In the genomic region with DNA sequence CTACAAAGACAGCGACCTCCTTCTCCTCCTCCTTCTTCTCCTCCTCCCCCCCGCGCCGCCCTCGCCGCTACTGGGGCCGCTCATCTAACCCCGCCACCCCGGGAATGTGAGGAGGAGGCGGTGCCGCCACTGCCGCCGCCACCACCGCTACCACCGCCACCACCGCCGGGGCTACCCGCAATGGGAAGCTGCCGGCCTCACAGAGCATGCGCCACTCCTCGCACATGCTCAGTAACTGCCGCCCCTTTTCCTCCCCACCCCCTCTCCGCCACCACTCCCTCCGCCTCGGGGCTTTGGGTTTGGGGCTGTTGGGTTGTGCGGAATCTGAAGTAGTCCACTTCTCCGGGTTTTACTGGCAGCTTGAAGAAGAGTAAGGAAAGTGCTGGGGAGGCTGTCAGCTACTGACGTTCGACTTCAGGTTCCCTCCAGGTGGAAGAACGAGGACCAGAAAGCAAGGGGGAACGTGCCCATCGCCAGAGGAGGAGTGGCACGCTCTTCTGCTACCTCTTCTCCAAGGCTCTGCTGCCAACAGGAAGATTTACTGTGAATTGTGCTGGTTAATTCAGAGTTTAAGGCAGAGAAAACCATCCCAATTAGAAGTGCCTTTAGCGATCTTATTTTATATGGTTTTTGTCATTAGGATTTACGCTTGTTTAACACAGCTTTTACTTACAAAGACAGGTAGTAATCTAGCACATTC, we compare ENCODE assay signal across 8 cellular contexts. TPM values are rescaled to one million over a fixed set of nuclear protein-coding genes. Genes with fewer than 3 reads are reported as not detected.
A peak's percentile ranks its signal among the peaks of the same experiment; 100 is the strongest.
DNase-seq lines count a peak whose midpoint lies in the region; ATAC-seq and TF ChIP-seq lines count a peak whose summit lies in the region.

A gene with protein sequence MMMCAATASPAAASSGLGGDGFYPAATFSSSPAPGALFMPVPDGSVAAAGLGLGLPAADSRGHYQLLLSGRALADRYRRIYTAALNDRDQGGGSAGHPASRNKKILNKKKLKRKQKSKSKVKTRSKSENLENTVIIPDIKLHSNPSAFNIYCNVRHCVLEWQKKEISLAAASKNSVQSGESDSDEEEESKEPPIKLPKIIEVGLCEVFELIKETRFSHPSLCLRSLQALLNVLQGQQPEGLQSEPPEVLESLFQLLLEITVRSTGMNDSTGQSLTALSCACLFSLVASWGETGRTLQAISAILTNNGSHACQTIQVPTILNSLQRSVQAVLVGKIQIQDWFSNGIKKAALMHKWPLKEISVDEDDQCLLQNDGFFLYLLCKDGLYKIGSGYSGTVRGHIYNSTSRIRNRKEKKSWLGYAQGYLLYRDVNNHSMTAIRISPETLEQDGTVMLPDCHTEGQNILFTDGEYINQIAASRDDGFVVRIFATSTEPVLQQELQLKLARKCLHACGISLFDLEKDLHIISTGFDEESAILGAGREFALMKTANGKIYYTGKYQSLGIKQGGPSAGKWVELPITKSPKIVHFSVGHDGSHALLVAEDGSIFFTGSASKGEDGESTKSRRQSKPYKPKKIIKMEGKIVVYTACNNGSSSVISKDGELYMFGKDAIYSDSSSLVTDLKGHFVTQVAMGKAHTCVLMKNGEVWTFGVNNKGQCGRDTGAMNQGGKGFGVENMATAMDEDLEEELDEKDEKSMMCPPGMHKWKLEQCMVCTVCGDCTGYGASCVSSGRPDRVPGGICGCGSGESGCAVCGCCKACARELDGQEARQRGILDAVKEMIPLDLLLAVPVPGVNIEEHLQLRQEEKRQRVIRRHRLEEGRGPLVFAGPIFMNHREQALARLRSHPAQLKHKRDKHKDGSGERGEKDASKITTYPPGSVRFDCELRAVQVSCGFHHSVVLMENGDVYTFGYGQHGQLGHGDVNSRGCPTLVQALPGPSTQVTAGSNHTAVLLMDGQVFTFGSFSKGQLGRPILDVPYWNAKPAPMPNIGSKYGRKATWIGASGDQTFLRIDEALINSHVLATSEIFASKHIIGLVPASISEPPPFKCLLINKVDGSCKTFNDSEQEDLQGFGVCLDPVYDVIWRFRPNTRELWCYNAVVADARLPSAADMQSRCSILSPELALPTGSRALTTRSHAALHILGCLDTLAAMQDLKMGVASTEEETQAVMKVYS (N-terminal part only) (minus strand): TSS at position 190 of the 700 bp plus-strand sequence. CDS start 319 bp downstream, outside the sequence.

- POLR2A ChIA-PET in AG04449 (lab: Yijun Ruan, JAX) = interaction anchor here (0.6 to 1.2 kb wide), 3 partner anchors 15 to 109 kb away, joined by 3 read pairs; no protein-coding TSS in a partner anchor
- POLR2A ChIA-PET in WTC11 (lab: Charles Lee) = interaction anchor here (0.5 to 1.6 kb wide), 4 partner anchors 10 to 794 kb away, joined by 3 to 8 read pairs (median 3); no protein-coding TSS in a partner anchor

- no peak for TF ChIP-seq CTCF in AG04449 (IDR thresholded peaks at IDR 0.05; ENCODE audit: insufficient read depth, low read length, missing control alignments)
- TF ChIP-seq CTCF in WTC11 (IDR thresholded peaks at IDR 0.05) = no peak
- no peak for TF ChIP-seq CTCF in cardiac fibroblast (IDR thresholded peaks at IDR 0.05; ENCODE audit: low read depth, low read length)

- peaks cover 57% of the 10 kb centered on the region for H3K4me1 Mint-ChIP-seq in WTC11

- ATAC-seq in GM18909 (IDR thresholded peaks at IDR 0.05; ENCODE audit: poor library complexity, unreplicated experiment) (peak; percentile 55), HG03175 (IDR thresholded peaks at IDR 0.05; ENCODE audit: unreplicated experiment) (peak; percentile 50), WTC11 (peak; percentile 85)

- H3K27ac Mint-ChIP-seq in WTC11 = no peak within 1 kb of the TSS; the same call in 1 of the 2 replicates

- peaks cover 25% of the 10 kb centered on the region for H3K27me3 Mint-ChIP-seq in WTC11 (ENCODE audit: low read depth)

- CTCF ChIA-PET in AG04449 (lab: Yijun Ruan, JAX) = interaction anchor here (1.0 to 5.7 kb wide), 6 partner anchors 9 to 243 kb away, joined by 3 to 33 read pairs (median 3); no protein-coding TSS in a partner anchor
- CTCF ChIA-PET in WTC11 (lab: Charles Lee) = interaction anchor here (1.1 to 1.9 kb wide), 3 partner anchors 10 to 152 kb away, joined by 3 to 15 read pairs (median 14); no protein-coding TSS in a partner anchor

- no peaks in the 10 kb centered on the region for H3K9me3 Mint-ChIP-seq in WTC11

- DNase-seq in AG04449 (ENCODE audit: low read depth, low spot score) (peak; percentile 92), NCI-H226 (peak; percentile 92), WTC11 (ENCODE audit: low spot score) (peak; percentile 98), cardiac fibroblast (ENCODE audit: low read depth in 2 of 2) (peak; percentile 99), iPS-NIHi7 (ENCODE audit: extremely low spot score) (peak; percentile 94), smooth muscle cell of the brain vasculature (ENCODE audit: low read depth, low spot score) (peak; percentile 97)

- H3K4me3 Mint-ChIP-seq in WTC11 = peak within 1 kb of the TSS; percentile 83

- peak within 1 kb of the TSS; percentile 90 for H3K4me3 ChIP-seq in AG04449 (ENCODE audit: low read depth, low read length)
- peak within 1 kb of the TSS; percentile 89 to 95 for H3K4me3 ChIP-seq in cardiac fibroblast (replicated peaks in 1 of 2; ENCODE audit: low read depth in 2 of 2, low read length in 2 of 2)

- H3K36me3 Mint-ChIP-seq in WTC11 = no peaks in the 10 kb centered on the region

TF ChIP-seq in WTC11, 78 proteins besides CTCF, POLR2A, EP300 and RAD21 (continues in another document):
- TF ChIP-seq, protein P1, sequence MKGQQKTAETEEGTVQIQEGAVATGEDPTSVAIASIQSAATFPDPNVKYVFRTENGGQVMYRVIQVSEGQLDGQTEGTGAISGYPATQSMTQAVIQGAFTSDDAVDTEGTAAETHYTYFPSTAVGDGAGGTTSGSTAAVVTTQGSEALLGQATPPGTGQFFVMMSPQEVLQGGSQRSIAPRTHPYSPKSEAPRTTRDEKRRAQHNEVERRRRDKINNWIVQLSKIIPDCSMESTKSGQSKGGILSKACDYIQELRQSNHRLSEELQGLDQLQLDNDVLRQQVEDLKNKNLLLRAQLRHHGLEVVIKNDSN (CRISPR knock-in tag; IDR thresholded peaks at IDR 0.05) = peak; percentile 28; the same call in 1 of the 2 replicates
- TF ChIP-seq NFYB (CRISPR knock-in tag; conservative IDR thresholded peaks at IDR 0.05; ENCODE audit: low read depth) = no peak
- peak; percentile 74; the same call in 1 of the 2 replicates for TF ChIP-seq MYBL2 (CRISPR knock-in tag; IDR thresholded peaks at IDR 0.05)
- no peak for TF ChIP-seq ATF1 (CRISPR knock-in tag; IDR thresholded peaks at IDR 0.05)
- TF ChIP-seq IRF2 (CRISPR knock-in tag; IDR thresholded peaks at IDR 0.05; ENCODE audit: borderline replicate concordance, low read depth) = no peak
- TF ChIP-seq, protein P2, sequence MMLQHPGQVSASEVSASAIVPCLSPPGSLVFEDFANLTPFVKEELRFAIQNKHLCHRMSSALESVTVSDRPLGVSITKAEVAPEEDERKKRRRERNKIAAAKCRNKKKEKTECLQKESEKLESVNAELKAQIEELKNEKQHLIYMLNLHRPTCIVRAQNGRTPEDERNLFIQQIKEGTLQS (CRISPR knock-in tag; conservative IDR thresholded peaks at IDR 0.05) = no peak
- TF ChIP-seq, protein P3, sequence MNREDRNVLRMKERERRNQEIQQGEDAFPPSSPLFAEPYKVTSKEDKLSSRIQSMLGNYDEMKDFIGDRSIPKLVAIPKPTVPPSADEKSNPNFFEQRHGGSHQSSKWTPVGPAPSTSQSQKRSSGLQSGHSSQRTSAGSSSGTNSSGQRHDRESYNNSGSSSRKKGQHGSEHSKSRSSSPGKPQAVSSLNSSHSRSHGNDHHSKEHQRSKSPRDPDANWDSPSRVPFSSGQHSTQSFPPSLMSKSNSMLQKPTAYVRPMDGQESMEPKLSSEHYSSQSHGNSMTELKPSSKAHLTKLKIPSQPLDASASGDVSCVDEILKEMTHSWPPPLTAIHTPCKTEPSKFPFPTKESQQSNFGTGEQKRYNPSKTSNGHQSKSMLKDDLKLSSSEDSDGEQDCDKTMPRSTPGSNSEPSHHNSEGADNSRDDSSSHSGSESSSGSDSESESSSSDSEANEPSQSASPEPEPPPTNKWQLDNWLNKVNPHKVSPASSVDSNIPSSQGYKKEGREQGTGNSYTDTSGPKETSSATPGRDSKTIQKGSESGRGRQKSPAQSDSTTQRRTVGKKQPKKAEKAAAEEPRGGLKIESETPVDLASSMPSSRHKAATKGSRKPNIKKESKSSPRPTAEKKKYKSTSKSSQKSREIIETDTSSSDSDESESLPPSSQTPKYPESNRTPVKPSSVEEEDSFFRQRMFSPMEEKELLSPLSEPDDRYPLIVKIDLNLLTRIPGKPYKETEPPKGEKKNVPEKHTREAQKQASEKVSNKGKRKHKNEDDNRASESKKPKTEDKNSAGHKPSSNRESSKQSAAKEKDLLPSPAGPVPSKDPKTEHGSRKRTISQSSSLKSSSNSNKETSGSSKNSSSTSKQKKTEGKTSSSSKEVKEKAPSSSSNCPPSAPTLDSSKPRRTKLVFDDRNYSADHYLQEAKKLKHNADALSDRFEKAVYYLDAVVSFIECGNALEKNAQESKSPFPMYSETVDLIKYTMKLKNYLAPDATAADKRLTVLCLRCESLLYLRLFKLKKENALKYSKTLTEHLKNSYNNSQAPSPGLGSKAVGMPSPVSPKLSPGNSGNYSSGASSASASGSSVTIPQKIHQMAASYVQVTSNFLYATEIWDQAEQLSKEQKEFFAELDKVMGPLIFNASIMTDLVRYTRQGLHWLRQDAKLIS (CRISPR knock-in tag; IDR thresholded peaks at IDR 0.05; ENCODE audit: borderline replicate concordance) = no peak
- TF ChIP-seq, protein P4, sequence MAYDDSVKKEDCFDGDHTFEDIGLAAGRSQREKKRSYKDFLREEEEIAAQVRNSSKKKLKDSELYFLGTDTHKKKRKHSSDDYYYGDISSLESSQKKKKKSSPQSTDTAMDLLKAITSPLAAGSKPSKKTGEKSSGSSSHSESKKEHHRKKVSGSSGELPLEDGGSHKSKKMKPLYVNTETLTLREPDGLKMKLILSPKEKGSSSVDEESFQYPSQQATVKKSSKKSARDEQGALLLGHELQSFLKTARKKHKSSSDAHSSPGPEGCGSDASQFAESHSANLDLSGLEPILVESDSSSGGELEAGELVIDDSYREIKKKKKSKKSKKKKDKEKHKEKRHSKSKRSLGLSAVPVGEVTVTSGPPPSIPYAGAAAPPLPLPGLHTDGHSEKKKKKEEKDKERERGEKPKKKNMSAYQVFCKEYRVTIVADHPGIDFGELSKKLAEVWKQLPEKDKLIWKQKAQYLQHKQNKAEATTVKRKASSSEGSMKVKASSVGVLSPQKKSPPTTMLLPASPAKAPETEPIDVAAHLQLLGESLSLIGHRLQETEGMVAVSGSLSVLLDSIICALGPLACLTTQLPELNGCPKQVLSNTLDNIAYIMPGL (CRISPR knock-in tag; IDR thresholded peaks at IDR 0.05) = peak; percentile 18; the same call in 1 of the 2 replicates

RNA-seq across cellular contexts. Expression of the gene that starts here (rescaled TPM):
- total RNA-seq in WTC11 (2021) = 41.5 to 54.3 TPM (median 45.3 TPM) in 3 replicates

Comparison
In these comparisons a context has a peak if more than half of its experiments do, and no peak if none do; other contexts are left out.
1. Peak in every context shown above with its lines: DNase-seq, ATAC-seq and H3K4me3 ChIP-seq.